8 cellular contexts compared by ENCODE assay signal in the genomic region with DNA sequence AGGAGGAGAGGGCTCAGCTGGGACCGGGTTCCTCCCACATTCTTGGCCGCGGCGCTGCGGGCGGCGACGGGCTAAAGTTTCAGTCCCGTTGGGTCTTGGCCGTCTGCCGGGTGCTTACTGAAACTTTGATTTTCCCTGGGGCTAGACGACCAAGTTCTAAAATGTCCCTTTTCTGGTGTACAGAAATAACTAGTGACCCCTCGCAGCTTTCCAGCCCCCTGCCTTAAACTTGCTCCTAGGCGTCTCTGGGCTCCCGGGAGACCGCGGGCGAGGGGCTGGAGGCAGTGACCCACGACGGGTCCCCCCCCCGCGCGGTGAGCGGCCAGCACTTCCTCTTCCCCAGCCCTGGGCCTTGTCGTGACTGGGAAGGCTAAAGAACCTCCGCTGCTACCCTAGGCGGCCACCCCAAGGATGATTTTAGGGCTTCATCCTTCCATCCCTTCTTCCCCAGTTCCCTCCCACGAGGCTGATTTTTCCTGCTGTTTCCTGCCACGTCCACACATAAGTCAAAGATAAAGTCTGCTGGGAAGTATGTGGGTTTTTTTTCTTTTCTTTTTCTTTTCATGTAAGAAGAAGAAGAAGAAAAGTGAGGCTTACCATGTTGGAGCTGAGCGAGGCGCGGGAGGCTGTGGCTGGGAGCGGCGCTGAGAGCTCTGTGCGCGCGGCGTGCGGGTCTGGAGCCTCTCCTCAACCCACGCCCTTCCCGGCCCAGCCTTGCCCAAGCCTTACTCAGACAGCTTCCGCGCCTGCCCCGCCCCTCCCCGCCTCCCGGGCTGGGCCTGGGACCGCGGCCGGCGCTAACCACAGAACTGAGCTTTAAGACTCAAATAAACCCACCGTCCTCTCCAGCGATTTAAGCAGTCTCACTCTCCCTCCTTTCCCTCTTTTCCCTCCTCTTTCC. TPM values are rescaled to one million over a fixed set of nuclear protein-coding genes. Genes with fewer than 3 reads are reported as not detected.
DNase-seq lines count a peak whose midpoint lies in the region; ATAC-seq and TF ChIP-seq lines count a peak whose summit lies in the region.

A gene (minus strand): TSS at position 689 of the 901 bp plus-strand sequence. CDS start 89 bp downstream, at position 600.

- H3K27ac Mint-ChIP-seq in activated naive CD8-positive, alpha-beta T cell treated with anti-CD3 and anti-CD28 coated beads, Interleukin-2, amount 50 U/mL, for 24 hours = peak within 1 kb of the TSS; percentile 94

- H3K27me3 ChIP-seq in cardiac muscle cell = peaks cover 13% of the 10 kb centered on the region

- peak; percentile 85 for ATAC-seq in activated naive CD8-positive, alpha-beta T cell treated with anti-CD3 and anti-CD28 coated beads, Interleukin-2, amount 50 U/mL, for 24 hours

- peaks cover 40% of the 10 kb centered on the region for H3K4me1 Mint-ChIP-seq in activated naive CD8-positive, alpha-beta T cell treated with anti-CD3 and anti-CD28 coated beads, Interleukin-2, amount 50 U/mL, for 24 hours

- intact Hi-C loops in posterior vena cava (cut with DNase I) = no loop called here

- DNase-seq in NCI-H82 (lab: John Stamatoyannopoulos, UW) (peak; percentile 64), NCI-H82 treated with DMSO at 0.1 percent for 48 hours (lab: John Stamatoyannopoulos, UW; ENCODE audit: unreplicated experiment) (no peak), HS-5 (ENCODE audit: low read depth) (peak; percentile 42), T follicular helper cell (ENCODE audit: low read depth) (peak; percentile 41), cardiac muscle cell (ENCODE audit: low read depth in 1 of 2, low spot score in 1 of 2) (peak; percentile 78 to 92), posterior vena cava (ENCODE audit: low spot score) (peak; percentile 98), ureter (ENCODE audit: low spot score) (peak; percentile 92)
- DNase-seq in activated naive CD8-positive, alpha-beta T cell treated with anti-CD3 and anti-CD28 coated beads, Interleukin-2, amount 50 U/mL, for 24 hours = peak; percentile 87

- no peaks in the 10 kb centered on the region for H3K27me3 Mint-ChIP-seq in activated naive CD8-positive, alpha-beta T cell treated with anti-CD3 and anti-CD28 coated beads, Interleukin-2, amount 50 U/mL, for 24 hours

- H3K4me1 ChIP-seq in cardiac muscle cell (ENCODE audit: low read depth) = peaks cover 10% of the 10 kb centered on the region

- H3K4me3 ChIP-seq in cardiac muscle cell = peak within 1 kb of the TSS; percentile 39

- H3K9me3 Mint-ChIP-seq in activated naive CD8-positive, alpha-beta T cell treated with anti-CD3 and anti-CD28 coated beads, Interleukin-2, amount 50 U/mL, for 24 hours = no peaks in the 10 kb centered on the region

- no peaks in the 10 kb centered on the region for H3K36me3 ChIP-seq in cardiac muscle cell

- H3K36me3 Mint-ChIP-seq in activated naive CD8-positive, alpha-beta T cell treated with anti-CD3 and anti-CD28 coated beads, Interleukin-2, amount 50 U/mL, for 24 hours (ENCODE audit: low read depth) = peaks cover 35% of the 10 kb centered on the region

- H3K4me3 Mint-ChIP-seq in activated naive CD8-positive, alpha-beta T cell treated with anti-CD3 and anti-CD28 coated beads, Interleukin-2, amount 50 U/mL, for 24 hours = peak within 1 kb of the TSS; percentile 95

- H3K9me3 ChIP-seq in cardiac muscle cell (ENCODE audit: low read depth) = no peaks in the 10 kb centered on the region

- H3K27ac ChIP-seq in cardiac muscle cell = no peak within 1 kb of the TSS

- no peak for TF ChIP-seq CTCF in cardiac muscle cell (IDR thresholded peaks at IDR 0.05; ENCODE audit: low read depth, low read length)

RNA-seq across cellular contexts. Expression of the gene that starts here (rescaled TPM):
- total RNA-seq in cardiac muscle cell (22.5 and 29.6 TPM in 2 replicates), posterior vena cava (100 to 1,000 TPM; 406 to 484 TPM), ureter (1,471 TPM)
- polyA plus RNA-seq in cardiac muscle cell = 111 and 122 TPM in 2 replicates

Comparison
In these comparisons a context has a peak if more than half of its experiments do, and no peak if none do; other contexts are left out.
1. RNA of the gene that starts here (total RNA-seq): 1,471 TPM in ureter (single experiment) and 406 to 484 TPM in posterior vena cava; 22.5 to 29.6 TPM in cardiac muscle cell; every median in the first group is over 10 times any median in the second.